In genomic region chr1:220166853-220167252, GRCh38 we compare ENCODE assay signal across 9 cellular contexts.
"Had no signal": no experiment of that assay in that cellular context is flagged by ENCODE, and none has a peak within 500 bp of the region (broad histone marks: within the 10 kb centered on the region; RNA-seq: fewer than 3 reads in every experiment).

No MANE protein-coding gene starts in this region.

- H3K27ac Mint-ChIP-seq: HFFc6, IgD-negative memory B cell had no signal

- H3K4me1 Mint-ChIP-seq: IgD-negative memory B cell had no signal

- H3K9me3 Mint-ChIP-seq: HFFc6, IgD-negative memory B cell had no signal

- H3K4me3 ChIP-seq: GM23248, HAP-1 had no signal

- DNase-seq: GM23248, GOT3, H7, HFFc6 had no signal

- H3K9me3 ChIP-seq: HAP-1 had no signal

- H3K27me3 Mint-ChIP-seq: IgD-negative memory B cell had no signal

- H3K4me1 ChIP-seq: HAP-1 had no signal

- H3K4me3 Mint-ChIP-seq: HFFc6, IgD-negative memory B cell had no signal

- H3K27ac ChIP-seq: GM23248, HL-60 had no signal

- ATAC-seq: HCT116, HepG2 had no signal

- H3K9ac ChIP-seq: GM23248 had no signal
